24 cellular contexts compared by ENCODE assay signal in genomic region chr5:84862132-84862531, GRCh38.
"Had no signal": no experiment of that assay in that cellular context is flagged by ENCODE, and none has a peak within 500 bp of the region (broad histone marks: within the 10 kb centered on the region; RNA-seq: fewer than 3 reads in every experiment).

No MANE protein-coding gene starts in this region.

- H3K27ac ChIP-seq: coronary artery, esophagus muscularis mucosa, foreskin keratinocyte, gastroesophageal sphincter, heart left ventricle, hepatocyte, ovary, psoas muscle, skin epidermis, spleen, testis, tibial artery had no signal

- H3K4me3 ChIP-seq: coronary artery, esophagus muscularis mucosa, gastroesophageal sphincter, heart left ventricle, hepatocyte, lung, ovary, psoas muscle, skin epidermis, spleen, testis, tibial artery had no signal

- FAIRE-seq: endothelial cell of umbilical vein, kidney had no signal

- H3K36me3 ChIP-seq: esophagus muscularis mucosa, gastroesophageal sphincter, heart left ventricle, ovary, spleen, tibial artery had no signal

- H3K4me1 ChIP-seq: esophagus muscularis mucosa, foreskin keratinocyte, gastroesophageal sphincter, heart left ventricle, psoas muscle, spleen, testis, tibial artery had no signal

- H3K27me3 ChIP-seq: esophagus muscularis mucosa, foreskin keratinocyte, gastroesophageal sphincter, heart left ventricle, hepatocyte, ovary, spleen, testis, tibial artery had no signal

- H3K4me2 ChIP-seq: hepatocyte had no signal

- H3K9me3 ChIP-seq: esophagus muscularis mucosa, ovary, psoas muscle, testis, tibial artery had no signal

- DNase-seq: dermis blood vessel endothelial cell; effector memory CD4-positive, alpha-beta T cell; foreskin keratinocyte; heart left ventricle; kidney; natural killer cell; occipital lobe; ovary; posterior cingulate gyrus; psoas muscle; right cardiac atrium; spleen; stimulated activated CD4-positive, alpha-beta T cell treated with anti-CD3 and anti-CD28 coated beads, Interleukin-4, amount 100 ng/mL, for 4 hours; stimulated activated naive CD8-positive, alpha-beta T cell treated with anti-CD3 and anti-CD28 coated beads, Interleukin-15, Interleukin-2, amounts not matched to agents 100 U/mL and 50 U/mL, for 24 hours; substantia nigra; testis; tibial artery had no signal

- H3K79me2 ChIP-seq: hepatocyte had no signal

- H2AFZ ChIP-seq: hepatocyte had no signal
